In genomic region chr14:89507926-89508460, GRCh38 we compare ENCODE assay signal across 10 cellular contexts.
DNase-seq lines count a peak whose midpoint lies in the region; ATAC-seq and TF ChIP-seq lines count a peak whose summit lies in the region.
"Had no signal": no experiment of that assay in that cellular context is flagged by ENCODE, and none has a peak within 500 bp of the region (broad histone marks: within the 10 kb centered on the region; RNA-seq: fewer than 3 reads in every experiment).

No MANE protein-coding gene starts in this region.

- H3K9me2 ChIP-seq in GM23338 (ENCODE audit: insufficient read depth): no peaks in the 10 kb centered on the region

- H3F3A ChIP-seq in GM23338 (replicated peaks; ENCODE audit: low read depth): no peaks in the 10 kb centered on the region

- H3K27ac Mint-ChIP-seq in GM23338: no peak overlapping the region
- peak overlapping the region; percentile 42 for H3K27ac Mint-ChIP-seq in osteocyte (ENCODE audit: unreplicated experiment)

- peaks cover 71% of the 10 kb centered on the region for H3K79me2 ChIP-seq in GM23338 (replicated peaks; ENCODE audit: insufficient read depth)

- ATAC-seq in GM23338 (no peak), RWPE2 (ENCODE audit: low read depth) (peak; percentile 82)

- H3K4me3 Mint-ChIP-seq in GM23338 (no peak overlapping the region), osteocyte (ENCODE audit: unreplicated experiment) (no peak overlapping the region)
- H3K4me3 Mint-ChIP-seq: IgD-negative memory B cell had no signal

- H3K27ac ChIP-seq in GM23338 (ENCODE audit: low read depth) (0 out of 2 replicates have a peak overlapping the region, but pooled peaks have one; percentile 68), RWPE2 (ENCODE audit: poor library complexity, severe bottlenecking) (peak overlapping the region; percentile 87)

- H3K36me3 ChIP-seq in GM23338 (ENCODE audit: insufficient read depth): 0 out of 2 replicates have a peak, but pooled peaks cover 4% of the 10 kb centered on the region
- no peaks in the 10 kb centered on the region for H3K36me3 ChIP-seq in RWPE2 (ENCODE audit: low read depth)

- H3K4me1 ChIP-seq in GM23338 (ENCODE audit: insufficient read depth): peaks cover 31% of the 10 kb centered on the region
- peaks cover 21% of the 10 kb centered on the region for H3K4me1 ChIP-seq in RWPE2 (ENCODE audit: insufficient read depth, poor library complexity, severe bottlenecking)

- H3K4me3 ChIP-seq in GM23338 (no peak overlapping the region), RWPE2 (ENCODE audit: severe bottlenecking) (no peak overlapping the region), epithelial cell of esophagus (ENCODE audit: low read length) (no peak overlapping the region)

- H3K9me3 Mint-ChIP-seq in GM23338: peaks cover 19% of the 10 kb centered on the region
- H3K9me3 Mint-ChIP-seq in osteocyte (ENCODE audit: unreplicated experiment): peaks cover 4% of the 10 kb centered on the region
- H3K9me3 Mint-ChIP-seq: IgD-negative memory B cell had no signal

- peaks cover 19% of the 10 kb centered on the region for H3K27me3 Mint-ChIP-seq in GM23338 (ENCODE audit: insufficient read depth, low read depth, poor library complexity)
- H3K27me3 Mint-ChIP-seq in osteocyte (ENCODE audit: unreplicated experiment): no peaks in the 10 kb centered on the region
- H3K27me3 Mint-ChIP-seq: IgD-negative memory B cell had no signal

- H2AFZ ChIP-seq in GM23338: no peak overlapping the region

- DNase-seq in GM23338 (ENCODE audit: low spot score): no peak
- no peak for DNase-seq in RWPE2 (ENCODE audit: low spot score)
- peak; percentile 83 for DNase-seq in epithelial cell of esophagus (ENCODE audit: low read depth)
- DNase-seq in osteocyte (ENCODE audit: extremely low spot score, unreplicated experiment): peak; percentile 56
- no peak for DNase-seq in T-helper 9 cell
- no peak for DNase-seq in NCI-H345 (lab: John Stamatoyannopoulos, UW)
- no peak for DNase-seq in NCI-H1436 (lab: John Stamatoyannopoulos, UW)
- DNase-seq: amygdala, NCI-H526 had no signal

- no peaks in the 10 kb centered on the region; the same call in 1 of the 2 replicates for H4K20me1 ChIP-seq in GM23338 (replicated peaks; ENCODE audit: insufficient read depth)

- H3K4me2 ChIP-seq in GM23338: no peak overlapping the region

- no peaks in the 10 kb centered on the region for H3K9me3 ChIP-seq in RWPE2 (ENCODE audit: severe bottlenecking)

- H3K27me3 ChIP-seq in GM23338 (ENCODE audit: insufficient read depth) (no peaks in the 10 kb centered on the region), RWPE2 (ENCODE audit: insufficient read depth, poor library complexity, severe bottlenecking) (no peaks in the 10 kb centered on the region)

- H3K4me1 Mint-ChIP-seq in GM23338: peaks cover 47% of the 10 kb centered on the region
- H3K4me1 Mint-ChIP-seq in osteocyte (ENCODE audit: unreplicated experiment): peaks cover 54% of the 10 kb centered on the region

- TF ChIP-seq CTCF in GM23338 (conservative IDR thresholded peaks at IDR 0.05; ENCODE audit: low read depth in 2 of 2) (no peak), RWPE2 (IDR thresholded peaks at IDR 0.05; ENCODE audit: poor library complexity, severe bottlenecking) (no peak), epithelial cell of esophagus (IDR thresholded peaks at IDR 0.05; ENCODE audit: insufficient read depth, low read depth, low read length, missing control alignments) (no peak), osteocyte (IDR thresholded peaks at IDR 0.05) (no peak)

- peaks cover 54% of the 10 kb centered on the region for H3K36me3 Mint-ChIP-seq in GM23338 (ENCODE audit: low read depth)
- H3K36me3 Mint-ChIP-seq in osteocyte (ENCODE audit: unreplicated experiment): peaks cover 7% of the 10 kb centered on the region
- H3K36me3 Mint-ChIP-seq: IgD-negative memory B cell had no signal

TF ChIP-seq in GM23338, 12 proteins besides CTCF, POLR2A, EP300 and RAD21 (continues in another document):
- TF ChIP-seq STAT1 (IDR thresholded peaks at IDR 0.05; ENCODE audit: unreplicated experiment) (no peak), ETS1 (IDR thresholded peaks at IDR 0.05) (no peak), EZH2 (IDR thresholded peaks at IDR 0.05; ENCODE audit: low read depth, unreplicated experiment) (no peak), POLR2AphosphoS5 (IDR thresholded peaks at IDR 0.05; ENCODE audit: low read depth) (no peak), REST (IDR thresholded peaks at IDR 0.05; ENCODE audit: unreplicated experiment) (no peak)

Comparison
In these comparisons a context has a peak if more than half of its experiments do, and no peak if none do; other contexts are left out.
1. DNase-seq: peak in epithelial cell of esophagus (single experiment) and osteocyte (single experiment); none in GM23338 (single experiment), RWPE2 (single experiment), T-helper 9 cell (single experiment), NCI-H345 (single experiment) and NCI-H1436 (single experiment).